Comparison of ENCODE assay signal across 6 cellular contexts in the genomic region with DNA sequence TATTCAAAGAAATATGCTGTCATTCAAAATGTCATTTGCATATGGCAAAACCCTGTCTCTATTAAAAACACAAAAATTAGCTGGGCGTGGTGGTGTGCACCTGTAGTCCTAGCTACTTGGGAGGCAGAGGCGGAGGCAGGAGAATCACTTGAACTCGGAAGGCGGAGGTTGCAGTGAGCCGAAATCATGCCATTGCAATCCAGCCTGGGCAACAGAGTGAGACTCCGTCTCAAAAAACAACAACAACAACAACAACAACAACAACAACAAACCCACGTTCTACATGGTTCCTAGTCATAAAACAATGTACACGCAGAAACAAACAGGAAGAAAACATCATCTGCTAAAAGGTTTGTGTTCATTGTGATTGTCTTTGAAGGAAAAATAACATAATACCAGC. TPM values are rescaled to one million over a fixed set of nuclear protein-coding genes. Genes with fewer than 3 reads are reported as not detected.
"Had no signal": no experiment of that assay in that cellular context is flagged by ENCODE, and none has a peak within 500 bp of the region (broad histone marks: within the 10 kb centered on the region; RNA-seq: fewer than 3 reads in every experiment).

No MANE protein-coding gene starts in this region.

RNA-seq across cellular contexts. Expression of gene SALL4, which starts 49.1 kb away (rescaled TPM):
- total RNA-seq: activated CD4-positive, alpha-beta memory T cell treated with anti-CD3 and anti-CD28 coated beads for 36 hours; activated naive CD4-positive, alpha-beta T cell treated with anti-CD3 and anti-CD28 coated beads for 36 hours; gastroesophageal sphincter; left ventricle myocardium superior; vagina had no signal
- polyA plus RNA-seq: mammary epithelial cell had no signal
